In the genomic region with DNA sequence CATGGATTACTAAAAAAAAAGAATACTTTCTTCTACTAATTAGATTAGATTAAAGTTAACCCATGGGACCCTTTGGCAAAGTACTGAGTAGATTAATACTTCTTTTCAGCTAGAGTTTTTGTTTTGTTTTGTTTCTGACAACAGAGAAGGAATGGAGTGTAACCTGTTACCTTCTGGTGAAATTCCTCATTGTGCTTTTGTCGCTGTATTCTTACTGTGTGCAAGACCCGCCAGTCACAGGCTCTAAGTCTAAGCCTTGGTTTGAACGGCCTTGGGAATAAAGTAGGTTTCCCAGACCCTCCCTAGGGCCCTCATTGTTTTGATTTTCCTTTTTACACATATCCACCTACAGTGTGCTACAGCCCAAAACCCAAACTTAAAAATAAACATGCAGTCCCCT, we compare ENCODE assay signal across 19 cellular contexts. TPM values are rescaled to one million over a fixed set of nuclear protein-coding genes. Genes with fewer than 3 reads are reported as not detected.
A peak's percentile ranks its signal among the peaks of the same experiment; 100 is the strongest.
DNase-seq lines count a peak whose midpoint lies in the region; ATAC-seq, FAIRE-seq and TF ChIP-seq lines count a peak whose summit lies in the region.
"Had no signal": no experiment of that assay in that cellular context is flagged by ENCODE, and none has a peak within 500 bp of the region (broad histone marks: within the 10 kb centered on the region; RNA-seq: fewer than 3 reads in every experiment).

No MANE protein-coding gene starts in this region.

- H3K36me3 Mint-ChIP-seq in endodermal cell (ENCODE audit: low read depth) = no peaks in the 10 kb centered on the region
- H3K36me3 Mint-ChIP-seq in nephron (ENCODE audit: low read depth) = peaks cover 4% of the 10 kb centered on the region
- H3K36me3 Mint-ChIP-seq: CD14-positive monocyte; CD8-positive, alpha-beta T cell had no signal

- peaks cover 5% of the 10 kb centered on the region for H3K79me2 ChIP-seq in trophoblast cell (ENCODE audit: control insufficient read depth, insufficient read depth, low read length, poor library complexity)

- no peaks in the 10 kb centered on the region for H3K36me3 ChIP-seq in HAP-1 (replicated peaks)
- no peaks in the 10 kb centered on the region for H3K36me3 ChIP-seq in endodermal cell (ENCODE audit: control insufficient read depth, insufficient read depth, low read length)
- H3K36me3 ChIP-seq in trophoblast cell (ENCODE audit: control insufficient read depth in 1 of 2, insufficient read depth in 2 of 2, low read length in 2 of 2) = no peaks in the 10 kb centered on the region
- H3K36me3 ChIP-seq: BLaER1 had no signal

- no peak overlapping the region for H3K23ac ChIP-seq in trophoblast cell (ENCODE audit: low read length)

- H3K79me1 ChIP-seq in trophoblast cell (ENCODE audit: low read length) = peaks cover 32% of the 10 kb centered on the region

- no peak overlapping the region for H4K12ac ChIP-seq in trophoblast cell (ENCODE audit: low read depth, low read length)

- H3K4me3 ChIP-seq in HAP-1 = no peak overlapping the region
- no peak overlapping the region for H3K4me3 ChIP-seq in endodermal cell (ENCODE audit: low read length)
- no peak overlapping the region for H3K4me3 ChIP-seq in trophoblast cell (ENCODE audit: low read depth, low read length)
- H3K4me3 ChIP-seq: BLaER1, GM23338 had no signal

- no peak overlapping the region for H2BK5ac ChIP-seq in trophoblast cell (ENCODE audit: low read depth, low read length, poor library complexity)

- no peak overlapping the region for H2BK12ac ChIP-seq in trophoblast cell (ENCODE audit: low read length)

- TF ChIP-seq CTCF in endodermal cell (conservative IDR thresholded peaks at IDR 0.05) = no peak
- no peak for TF ChIP-seq CTCF in nephron (IDR thresholded peaks at IDR 0.05; ENCODE audit: unreplicated experiment in 3 of 3)

- H3K9me3 ChIP-seq in HAP-1 (no peaks in the 10 kb centered on the region), endodermal cell (ENCODE audit: control insufficient read depth, low read length) (no peaks in the 10 kb centered on the region), trophoblast cell (ENCODE audit: insufficient read depth, low read depth, low read length) (no peaks in the 10 kb centered on the region)
- H3K9me3 ChIP-seq: BLaER1 had no signal

- no peak for ATAC-seq in GM21423 (IDR thresholded peaks at IDR 0.05; ENCODE audit: unreplicated experiment)
- ATAC-seq: CD8-positive, alpha-beta T cell had no signal

- H3K9ac ChIP-seq in endodermal cell (ENCODE audit: extremely low read depth, low read length, poor library complexity, severe bottlenecking) = no peak overlapping the region
- H3K9ac ChIP-seq in trophoblast cell (ENCODE audit: low read length) = no peak overlapping the region
- H3K9ac ChIP-seq: BLaER1 had no signal

- no peak overlapping the region for H2AFZ ChIP-seq in trophoblast cell (ENCODE audit: insufficient read depth, low read length, poor library complexity)
- H2AFZ ChIP-seq: GM23338 had no signal

- no peak overlapping the region for H3K4me3 Mint-ChIP-seq in endodermal cell
- no peak overlapping the region for H3K4me3 Mint-ChIP-seq in nephron
- H3K4me3 Mint-ChIP-seq: CD14-positive monocyte; CD8-positive, alpha-beta T cell; GM23338; HFFc6 had no signal

- H3K27ac Mint-ChIP-seq in endodermal cell (peak overlapping the region; percentile 26), nephron (peak overlapping the region in 2 of 3 experiments; percentile 3 to 12)
- H3K27ac Mint-ChIP-seq: CD14-positive monocyte; CD8-positive, alpha-beta T cell; GM23338; HFFc6 had no signal

- H2BK120ac ChIP-seq in trophoblast cell (ENCODE audit: insufficient read depth, low read length, poor library complexity) = no peak overlapping the region

- H3K4ac ChIP-seq in trophoblast cell (ENCODE audit: low read depth, low read length) = no peak overlapping the region

- no peak overlapping the region for H3K14ac ChIP-seq in trophoblast cell (ENCODE audit: low read length)

- H3K9me3 Mint-ChIP-seq in endodermal cell (no peaks in the 10 kb centered on the region), nephron (no peaks in the 10 kb centered on the region)
- H3K9me3 Mint-ChIP-seq: CD14-positive monocyte; CD8-positive, alpha-beta T cell; GM23338; HFFc6 had no signal

- H3K27ac ChIP-seq in endodermal cell (ENCODE audit: low read depth, low read length) = no peak overlapping the region
- H3K27ac ChIP-seq in trophoblast cell (ENCODE audit: low read depth, low read length) = peak overlapping the region; percentile 30
- H3K27ac ChIP-seq: BLaER1 had no signal

- H3K27me3 ChIP-seq in HAP-1 (ENCODE audit: low read depth) (no peaks in the 10 kb centered on the region), endodermal cell (ENCODE audit: control insufficient read depth, insufficient read depth, low read length, poor library complexity, severe bottlenecking) (no peaks in the 10 kb centered on the region), trophoblast cell (ENCODE audit: insufficient read depth, low read length) (no peaks in the 10 kb centered on the region)
- H3K27me3 ChIP-seq: BLaER1 had no signal

- no peak overlapping the region for H2AK5ac ChIP-seq in trophoblast cell (ENCODE audit: low read length)

- no peak overlapping the region for H4K8ac ChIP-seq in trophoblast cell (ENCODE audit: low read depth, low read length)

- H3K4me2 ChIP-seq in trophoblast cell (ENCODE audit: low read length) = no peak overlapping the region
- H3K4me2 ChIP-seq: BLaER1, GM23338 had no signal

- H3K4me1 Mint-ChIP-seq in endodermal cell (peaks cover 5% of the 10 kb centered on the region), nephron (peaks cover 11% of the 10 kb centered on the region)
- H3K4me1 Mint-ChIP-seq: CD14-positive monocyte had no signal

- no peak overlapping the region for H3K18ac ChIP-seq in trophoblast cell (ENCODE audit: low read length)

- in situ Hi-C loops in HAP-1 (cut with MboI; ENCODE audit: low sequenced_read_pairs) = loop anchor here (25.0 kb wide), 1 partner anchor 980 kb away; no protein-coding TSS in a partner anchor

- H4K91ac ChIP-seq in trophoblast cell (ENCODE audit: low read depth, low read length) = peak overlapping the region; percentile 3

- no peak for FAIRE-seq in frontal cortex (lab: Jason Lieb, UNC)
- FAIRE-seq: GM19239, H54, HepG2 had no signal

- H3K4me1 ChIP-seq in HAP-1 = peaks cover 16% of the 10 kb centered on the region
- H3K4me1 ChIP-seq in endodermal cell (ENCODE audit: control insufficient read depth, insufficient read depth, low read length) = no peaks in the 10 kb centered on the region
- peaks cover 18 to 35% of the 10 kb centered on the region in 2 experiments for H3K4me1 ChIP-seq in trophoblast cell (ENCODE audit: control insufficient read depth in 1 of 2, insufficient read depth in 2 of 2, low read length in 2 of 2)

- 92 to 100% methylated on average over 2 to 3 of the region's 3 CpGs for WGBS in endodermal cell (ENCODE audit: insufficient coverage in 1 of 2, insufficient read length in 1 of 2), 2 experiments
- WGBS in trophoblast cell (ENCODE audit: extremely low coverage, insufficient coverage, insufficient read length) = no CpG with 5 or more reads among the region's 3 CpGs

- peak; percentile 37 to 61 for DNase-seq in HAP-1 (ENCODE audit: low spot score in 2 of 2)
- no peak for DNase-seq in endodermal cell
- peak; percentile 42 to 80 for DNase-seq in trophoblast cell
- DNase-seq in epidermal melanocyte (ENCODE audit: insufficient read length, low spot score) = no peak
- DNase-seq in frontal cortex (ENCODE audit: low spot score in 2 of 2) = no peak
- DNase-seq in ureter (ENCODE audit: low spot score) = no peak
- DNase-seq: 8988T; Calu3; CD8-positive, alpha-beta T cell; GF-D8; HFFc6 had no signal

- no peaks in the 10 kb centered on the region for H3K27me3 Mint-ChIP-seq in endodermal cell (ENCODE audit: insufficient read depth)
- no peaks in the 10 kb centered on the region for H3K27me3 Mint-ChIP-seq in nephron (ENCODE audit: low read depth)

RNA-seq across cellular contexts. Expression of gene SCHIP1, which starts 22.1 kb away (rescaled TPM):
- total RNA-seq in endodermal cell (under 1 TPM; 0.64 to 0.84 TPM), frontal cortex (60.3 TPM), ureter (5.8 TPM)
- polyA plus RNA-seq in endodermal cell (2013, experiment 1 of 2) = 54.3 TPM
- 49.1 TPM for polyA plus RNA-seq in endodermal cell (2013, experiment 2 of 2)
- 12.8 and 13.8 TPM in 2 replicates for polyA plus RNA-seq in trophoblast cell (2013)
- total RNA-seq: CD8-positive, alpha-beta T cell had no signal
- polyA plus RNA-seq: CD14-positive monocyte, HepG2 had no signal

Comparison
In these comparisons a context has a peak if more than half of its experiments do, and no peak if none do; other contexts are left out.
1. DNase-seq: peak in HAP-1 (2 of 2) and trophoblast cell (2 of 2); none in endodermal cell (single experiment), epidermal melanocyte (single experiment), frontal cortex (0 of 2) and ureter (single experiment).